Comparison of ENCODE assay signal across 24 cellular contexts in the genomic region with DNA sequence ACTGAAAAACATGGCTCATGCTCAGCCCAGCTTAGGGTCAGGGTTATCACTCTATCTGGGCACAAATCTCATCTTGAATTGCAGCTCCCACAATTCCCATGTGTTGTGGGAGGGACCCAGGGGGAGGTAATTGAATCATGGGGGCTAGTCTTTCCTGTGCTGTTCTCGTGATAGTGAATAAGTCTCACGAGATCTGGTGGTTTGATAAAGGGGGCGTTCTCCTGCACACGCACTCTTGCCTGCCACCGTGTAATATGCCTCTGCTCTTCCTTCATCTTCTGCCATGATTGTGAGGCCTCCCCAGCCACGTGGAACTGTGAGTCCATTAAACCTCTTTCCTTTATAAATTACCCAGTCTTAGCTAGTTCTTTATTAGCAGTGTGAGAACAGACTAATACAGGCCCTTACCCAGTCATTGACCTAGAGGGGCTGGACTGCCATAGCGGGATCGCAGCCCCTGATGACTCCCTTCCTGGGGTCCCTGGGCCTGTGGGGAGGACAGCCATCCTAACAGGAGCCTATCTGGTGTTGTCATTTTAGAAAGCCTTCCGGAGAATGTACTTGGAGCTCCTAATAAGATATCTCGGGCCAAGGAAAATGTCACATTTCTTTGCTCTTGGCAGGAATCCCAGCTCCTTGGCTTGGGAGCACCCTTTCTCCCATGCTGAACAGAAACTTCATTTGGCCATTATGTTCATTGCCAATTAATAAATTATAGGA.
DNase-seq lines count a peak whose midpoint lies in the region; ATAC-seq and TF ChIP-seq lines count a peak whose summit lies in the region.
"Had no signal": no experiment of that assay in that cellular context is flagged by ENCODE, and none has a peak within 500 bp of the region (broad histone marks: within the 10 kb centered on the region; RNA-seq: fewer than 3 reads in every experiment).

No MANE protein-coding gene starts in this region.

- H3K9me3 ChIP-seq in heart left ventricle (peaks cover 0 to 4% (median 0%) of the 10 kb centered on the region in 12 donors), sigmoid colon (no peaks in the 10 kb centered on the region)
- H3K9me3 ChIP-seq: esophagus squamous epithelium, mucosa of descending colon, tibial nerve had no signal

- no peak for TF ChIP-seq CTCF in chondrocyte (IDR thresholded peaks at IDR 0.05)
- no peak for TF ChIP-seq CTCF in heart left ventricle (IDR thresholded peaks at IDR 0.05)
- TF ChIP-seq CTCF in sigmoid colon (IDR thresholded peaks at IDR 0.05) = no peak

- H3K36me3 ChIP-seq in heart left ventricle = no peaks in the 10 kb centered on the region
- no peaks in the 10 kb centered on the region for H3K36me3 ChIP-seq in sigmoid colon
- H3K36me3 ChIP-seq: esophagus squamous epithelium, tibial nerve had no signal

- H3K4me3 ChIP-seq in heart left ventricle = no peak overlapping the region
- H3K4me3 ChIP-seq in sigmoid colon = no peak overlapping the region
- H3K4me3 ChIP-seq: esophagus squamous epithelium, GM23248, mucosa of descending colon, tibial nerve had no signal

- intact Hi-C loops in heart left ventricle (cut with DNase I) = loop anchor here in 1 of 10 donors (10.0 kb wide), 1 partner anchor 197 kb away; a partner anchor contains a TSS
- intact Hi-C loops in sigmoid colon (cut with DNase I) = no loop called here

- no peak for TF ChIP-seq POLR2A in heart left ventricle (IDR thresholded peaks at IDR 0.05)
- TF ChIP-seq POLR2A in sigmoid colon (IDR thresholded peaks at IDR 0.05) = no peak

- peaks cover 6% of the 10 kb centered on the region for H3K9me3 Mint-ChIP-seq in chondrocyte (ENCODE audit: low read depth)
- H3K9me3 Mint-ChIP-seq in immature natural killer cell = no peaks in the 10 kb centered on the region
- H3K9me3 Mint-ChIP-seq in activated T-cell treated with anti-CD3 and anti-CD28 coated beads, Interleukin-2, amount 50 U/mL, for 72 hours = no peaks in the 10 kb centered on the region
- H3K9me3 Mint-ChIP-seq: activated naive CD4-positive, alpha-beta T cell treated with anti-CD3 and anti-CD28 coated beads, Interleukin-2, amount 50 U/mL, for 24 hours; HFFc6; stimulated activated memory B cell treated with anti-CD40 and anti-IgM and Interleukin-4, amounts not matched to agents 10 μg/mL and 1 μg/mL and 100 μg/mL, for 72 hours had no signal

- H3K4me1 Mint-ChIP-seq in chondrocyte (ENCODE audit: low read depth) = peaks cover 34% of the 10 kb centered on the region
- no peaks in the 10 kb centered on the region for H3K4me1 Mint-ChIP-seq in immature natural killer cell
- peaks cover 10% of the 10 kb centered on the region for H3K4me1 Mint-ChIP-seq in activated T-cell treated with anti-CD3 and anti-CD28 coated beads, Interleukin-2, amount 50 U/mL, for 72 hours (ENCODE audit: low read depth)
- H3K4me1 Mint-ChIP-seq: stimulated activated memory B cell treated with anti-CD40 and anti-IgM and Interleukin-4, amounts not matched to agents 10 μg/mL and 1 μg/mL and 100 μg/mL, for 72 hours had no signal

- H3K4me3 Mint-ChIP-seq in chondrocyte (ENCODE audit: unreplicated experiment) = no peak overlapping the region
- no peak overlapping the region for H3K4me3 Mint-ChIP-seq in immature natural killer cell
- no peak overlapping the region for H3K4me3 Mint-ChIP-seq in activated T-cell treated with anti-CD3 and anti-CD28 coated beads, Interleukin-2, amount 50 U/mL, for 72 hours
- H3K4me3 Mint-ChIP-seq: activated naive CD4-positive, alpha-beta T cell treated with anti-CD3 and anti-CD28 coated beads, Interleukin-2, amount 50 U/mL, for 24 hours; HFFc6; stimulated activated memory B cell treated with anti-CD40 and anti-IgM and Interleukin-4, amounts not matched to agents 10 μg/mL and 1 μg/mL and 100 μg/mL, for 72 hours had no signal

- no peak for TF ChIP-seq EP300 in sigmoid colon (IDR thresholded peaks at IDR 0.05)

- WGBS in heart left ventricle, 4 donors = 46 to 66% (median 57%) methylated on average over 9 to 10 of the region's 10 CpGs
- 73 to 89% methylated on average over 10 of the region's 10 CpGs for WGBS in sigmoid colon, 2 donors

- H3K27ac Mint-ChIP-seq in chondrocyte (ENCODE audit: unreplicated experiment) = peak overlapping the region; percentile 18
- no peak overlapping the region for H3K27ac Mint-ChIP-seq in immature natural killer cell
- no peak overlapping the region for H3K27ac Mint-ChIP-seq in activated T-cell treated with anti-CD3 and anti-CD28 coated beads, Interleukin-2, amount 50 U/mL, for 72 hours
- H3K27ac Mint-ChIP-seq: activated naive CD4-positive, alpha-beta T cell treated with anti-CD3 and anti-CD28 coated beads, Interleukin-2, amount 50 U/mL, for 24 hours; HFFc6; stimulated activated memory B cell treated with anti-CD40 and anti-IgM and Interleukin-4, amounts not matched to agents 10 μg/mL and 1 μg/mL and 100 μg/mL, for 72 hours had no signal

- H3K27me3 ChIP-seq in heart left ventricle (no peaks in the 10 kb centered on the region), sigmoid colon (no peaks in the 10 kb centered on the region)
- H3K27me3 ChIP-seq: esophagus squamous epithelium, tibial nerve had no signal

- in situ Hi-C loops in G401 (cut with HindIII; ENCODE audit: low sequenced_read_pairs) = no loop called here

- DNase-seq in G401 (ENCODE audit: low spot score) (peak; percentile 22), chondrocyte (ENCODE audit: low spot score) (no peak), heart left ventricle (no peak), sigmoid colon (no peak), UCSD-AML1 (lab: John Stamatoyannopoulos, UW; ENCODE audit: unreplicated experiment) (no peak), immature natural killer cell (no peak), NCI-H1436 (lab: John Stamatoyannopoulos, UW) (no peak)
- DNase-seq in activated T-cell treated with anti-CD3 and anti-CD28 coated beads, Interleukin-2, amount 50 U/mL, for 72 hours = no peak
- DNase-seq: activated T-cell treated with anti-CD3 and anti-CD28 coated beads, Interleukin-2, amount 50 U/mL, for 48 hours; anterior cingulate cortex; COR-L47; esophagus squamous epithelium; GM23248; HFFc6; Kasumi-1; mucosa of descending colon; NCI-H1092; NCI-H2029; NCI-H2227 treated with DMSO at 0.1 percent for 48 hours; stimulated activated CD4-positive, alpha-beta T cell treated with anti-CD3 and anti-CD28 coated beads, Interleukin-2, amount 100 ng/mL, for 24 hours had no signal

- ATAC-seq in heart left ventricle = peak in 3 of 4 donors; percentile 19 to 44 (median 39)
- ATAC-seq in activated T-cell treated with anti-CD3 and anti-CD28 coated beads, Interleukin-2, amount 50 U/mL, for 72 hours (replicated peaks in 1 of 2) = no peak
- ATAC-seq: left lobe of liver; mucosa of descending colon; stimulated activated memory B cell treated with anti-CD40 and anti-IgM and Interleukin-4, amounts not matched to agents 10 μg/mL and 1 μg/mL and 100 μg/mL, for 72 hours had no signal

- H3K4me1 ChIP-seq in heart left ventricle (peaks cover 0 to 25% (median 10%) of the 10 kb centered on the region in 12 donors), sigmoid colon (peaks cover 0 to 27% (median 22%) of the 10 kb centered on the region in 4 donors)

- H3K36me3 Mint-ChIP-seq in chondrocyte (ENCODE audit: low read depth) (no peaks in the 10 kb centered on the region), immature natural killer cell (no peaks in the 10 kb centered on the region)
- no peaks in the 10 kb centered on the region for H3K36me3 Mint-ChIP-seq in activated T-cell treated with anti-CD3 and anti-CD28 coated beads, Interleukin-2, amount 50 U/mL, for 72 hours (ENCODE audit: insufficient read depth in 2 of 2)
- H3K36me3 Mint-ChIP-seq: stimulated activated memory B cell treated with anti-CD40 and anti-IgM and Interleukin-4, amounts not matched to agents 10 μg/mL and 1 μg/mL and 100 μg/mL, for 72 hours had no signal

- H3K27ac ChIP-seq in heart left ventricle = peak overlapping the region in 10 of 12 donors; percentile 8 to 84 (median 68)
- peak overlapping the region; percentile 32 to 78 (median 60) for H3K27ac ChIP-seq in sigmoid colon
- H3K27ac ChIP-seq: GM23248 had no signal

- H3K27me3 Mint-ChIP-seq in chondrocyte (ENCODE audit: low read depth) (no peaks in the 10 kb centered on the region), immature natural killer cell (ENCODE audit: low read depth in 3 of 3) (peaks cover 0 to 3% (median 0%) of the 10 kb centered on the region in 3 donors)
- H3K27me3 Mint-ChIP-seq in activated T-cell treated with anti-CD3 and anti-CD28 coated beads, Interleukin-2, amount 50 U/mL, for 72 hours (ENCODE audit: low read depth) = peaks cover 10% of the 10 kb centered on the region
- H3K27me3 Mint-ChIP-seq: activated naive CD4-positive, alpha-beta T cell treated with anti-CD3 and anti-CD28 coated beads, Interleukin-2, amount 50 U/mL, for 24 hours; stimulated activated memory B cell treated with anti-CD40 and anti-IgM and Interleukin-4, amounts not matched to agents 10 μg/mL and 1 μg/mL and 100 μg/mL, for 72 hours had no signal

Comparison
In these comparisons a context has a peak if more than half of its experiments do, and no peak if none do; other contexts are left out.
1. ATAC-seq: peak in heart left ventricle (3 of 4); none in activated T-cell treated with anti-CD3 and anti-CD28 coated beads, Interleukin-2, amount 50 U/mL, for 72 hours (0 of 2).